Comparison of ENCODE assay signal across 8 cellular contexts in genomic region chr9:133990366-133991210, GRCh38. TPM values are rescaled to one million over a fixed set of nuclear protein-coding genes. Genes with fewer than 3 reads are reported as not detected.
DNase-seq lines count a peak whose midpoint lies in the region; ATAC-seq and TF ChIP-seq lines count a peak whose summit lies in the region.

No MANE protein-coding gene starts in this region.

- no peaks in the 10 kb centered on the region for H3K9me3 ChIP-seq in HUES48 (ENCODE audit: control insufficient read depth, insufficient read depth, low read length)
- no peaks in the 10 kb centered on the region for H3K9me3 ChIP-seq in iPS-18a (ENCODE audit: control insufficient read depth, low read depth, low read length)
- H3K9me3 ChIP-seq in skeletal muscle satellite cell (replicated peaks; ENCODE audit: low read length), result no peaks in the 10 kb centered on the region

- H3K9ac ChIP-seq in HUES48 (ENCODE audit: low read depth, low read length) (peak overlapping the region; percentile 41), iPS-18a (ENCODE audit: low read length) (peak overlapping the region; percentile 54), skeletal muscle satellite cell (ENCODE audit: low read depth, low read length) (peak overlapping the region; percentile 94)

- H3K27me3 ChIP-seq in HUES48 (ENCODE audit: control insufficient read depth, insufficient read depth, low read length), result no peaks in the 10 kb centered on the region
- H3K27me3 ChIP-seq in iPS-18a (ENCODE audit: control insufficient read depth, insufficient read depth, low read length), result no peaks in the 10 kb centered on the region
- no peaks in the 10 kb centered on the region for H3K27me3 ChIP-seq in skeletal muscle satellite cell (ENCODE audit: control insufficient read depth, insufficient read depth, low read length)

- no peak for ATAC-seq in HG03378 (IDR thresholded peaks at IDR 0.05; ENCODE audit: unreplicated experiment)

- TF ChIP-seq CTCF in C4-2B (conservative IDR thresholded peaks at IDR 0.05), result no peak

- DNase-seq in amniotic stem cell (lab: John Stamatoyannopoulos, UW) (peak; percentile 66), NCI-H446 treated with DMSO at 0.1 percent for 48 hours (lab: John Stamatoyannopoulos, UW) (no peak)
- no peak for DNase-seq in stimulated activated CD4-positive, alpha-beta T cell treated with anti-CD3 and anti-CD28 coated beads, Interleukin-12 subunit alpha, Interleukin-12 subunit beta, amount 100 ng/mL, for 4 hours

- H3K4me1 ChIP-seq in HUES48 (ENCODE audit: control insufficient read depth, insufficient read depth, low read length), result peaks cover 28% of the 10 kb centered on the region
- peaks cover 9% of the 10 kb centered on the region for H3K4me1 ChIP-seq in iPS-18a (ENCODE audit: control insufficient read depth, low read depth, low read length)
- H3K4me1 ChIP-seq in skeletal muscle satellite cell (ENCODE audit: control insufficient read depth, insufficient read depth, low read length), result peaks cover 27% of the 10 kb centered on the region

- H3K4me3 ChIP-seq in HUES48 (ENCODE audit: low read depth, low read length), result peak overlapping the region; percentile 89
- H3K4me3 ChIP-seq in iPS-18a (ENCODE audit: low read length), result peak overlapping the region; percentile 80
- peak overlapping the region; percentile 99 for H3K4me3 ChIP-seq in skeletal muscle satellite cell (ENCODE audit: low read length)

- no peaks in the 10 kb centered on the region for H3K36me3 ChIP-seq in HUES48 (ENCODE audit: control insufficient read depth, insufficient read depth, low read length)
- no peaks in the 10 kb centered on the region for H3K36me3 ChIP-seq in iPS-18a (ENCODE audit: control insufficient read depth, low read depth, low read length)
- no peaks in the 10 kb centered on the region for H3K36me3 ChIP-seq in skeletal muscle satellite cell (ENCODE audit: insufficient read depth, low read length)

- H3K4me2 ChIP-seq in skeletal muscle satellite cell (ENCODE audit: low read length), result peak overlapping the region; percentile 98

- H3K27ac ChIP-seq in C4-2B, result peak overlapping the region; percentile 85
- H3K27ac ChIP-seq in HUES48 (ENCODE audit: low read depth, low read length), result peak overlapping the region; percentile 68
- H3K27ac ChIP-seq in iPS-18a (ENCODE audit: low read length), result no peak overlapping the region

RNA-seq across cellular contexts. Expression of gene VAV2, which starts 1.5 kb away (rescaled TPM):
- total RNA-seq in skeletal muscle satellite cell (2012; rRNA removed), result 10.9 and 12.9 TPM in 2 replicates

RNA-seq across cellular contexts. Expression of gene BRD3OS, which starts 34.7 kb away (rescaled TPM):
- 17.3 and 19.5 TPM in 2 replicates for total RNA-seq in skeletal muscle satellite cell (2012; rRNA removed)

Comparison
In these comparisons a context has a peak if more than half of its experiments do, and no peak if none do; other contexts are left out.
1. H3K9ac ChIP-seq: peak in every context shown above with its lines; median percentile 94 in skeletal muscle satellite cell; 54 in iPS-18a; 41 in HUES48.